Comparison of ENCODE assay signal across 11 cellular contexts in genomic region chr16:67483150-67483549, GRCh38. TPM values are rescaled to one million over a fixed set of nuclear protein-coding genes. Genes with fewer than 3 reads are reported as not detected.
DNase-seq lines count a peak whose midpoint lies in the region; ATAC-seq, FAIRE-seq and TF ChIP-seq lines count a peak whose summit lies in the region.
"Had no signal": no experiment of that assay in that cellular context is flagged by ENCODE, and none has a peak within 500 bp of the region (broad histone marks: within the 10 kb centered on the region; RNA-seq: fewer than 3 reads in every experiment).

A gene with protein sequence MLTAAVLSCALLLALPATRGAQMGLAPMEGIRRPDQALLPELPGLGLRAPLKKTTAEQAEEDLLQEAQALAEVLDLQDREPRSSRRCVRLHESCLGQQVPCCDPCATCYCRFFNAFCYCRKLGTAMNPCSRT (minus strand): TSS chr16:67483547. CDS start chr16:67483398, 149 bp downstream.

- H3K79me2 ChIP-seq in GM23248 (ENCODE audit: insufficient read depth) (peaks cover 28% of the 10 kb centered on the region), fibroblast of lung (ENCODE audit: control insufficient read depth, insufficient read depth, low read length) (peaks cover 24% of the 10 kb centered on the region)

- no peak for ATAC-seq in activated B cell treated with CpG ODN at 0.5 μM for 24 hours (ENCODE audit: low read depth)
- no peak for ATAC-seq in HG02973 (IDR thresholded peaks at IDR 0.05; ENCODE audit: unreplicated experiment)

- H3K27me3 ChIP-seq in GM23248 (replicated peaks; ENCODE audit: insufficient read depth) (no peaks in the 10 kb centered on the region), fibroblast of lung (ENCODE audit: control insufficient read depth, insufficient read depth, low read length) (no peaks in the 10 kb centered on the region)

- DNase-seq in GM23248 (no peak), activated B cell treated with CpG ODN at 0.5 μM for 24 hours (no peak), fibroblast of lung (ENCODE audit: low read depth in 2 of 2) (no peak), urothelium cell line (ENCODE audit: low spot score) (no peak), iPS-NIHi7 (ENCODE audit: extremely low spot score) (no peak)
- DNase-seq: NCI-H2081 treated with DMSO at 0.1 percent for 48 hours, SW 1271 had no signal

- H3K9me3 Mint-ChIP-seq in activated B cell treated with CpG ODN at 0.5 μM for 24 hours: no peaks in the 10 kb centered on the region

- TF ChIP-seq CTCF in activated B cell treated with CpG ODN at 0.5 μM for 24 hours (IDR thresholded peaks at IDR 0.05): no peak
- TF ChIP-seq CTCF in fibroblast of lung (conservative IDR thresholded peaks at IDR 0.05 in 1 of 2, IDR thresholded peaks at IDR 0.05 in 1 of 2; ENCODE audit: low read depth in 1 of 2, low read length in 2 of 2): no peak

- H3K36me3 ChIP-seq in GM23248 (ENCODE audit: low read depth) (no peaks in the 10 kb centered on the region), fibroblast of lung (ENCODE audit: control insufficient read depth, insufficient read depth, low read length) (peaks cover 4% of the 10 kb centered on the region)

- H3K9ac ChIP-seq in GM23248 (peak within 1 kb of the TSS; percentile 73; the same call in 1 of the 2 replicates), fibroblast of lung (ENCODE audit: insufficient read depth, low read length) (peak within 1 kb of the TSS; percentile 10)

- H3K27me3 Mint-ChIP-seq in activated B cell treated with CpG ODN at 0.5 μM for 24 hours: no peaks in the 10 kb centered on the region

- H3K27ac Mint-ChIP-seq in activated B cell treated with CpG ODN at 0.5 μM for 24 hours: peak within 1 kb of the TSS; percentile 99

- H3K4me2 ChIP-seq in GM23248 (ENCODE audit: unreplicated experiment): peak within 1 kb of the TSS; percentile 96
- peak within 1 kb of the TSS; percentile 99 for H3K4me2 ChIP-seq in fibroblast of lung (ENCODE audit: extremely low read depth, insufficient read depth, low read length)

- H3K36me3 Mint-ChIP-seq in activated B cell treated with CpG ODN at 0.5 μM for 24 hours (ENCODE audit: low read depth): peaks cover 33% of the 10 kb centered on the region

- CTCF ChIA-PET in activated B cell treated with CpG ODN at 0.5 μM for 24 hours (lab: Charles Lee): interaction anchor here (0.6 to 3.3 kb wide), 3 partner anchors 31 to 215 kb away, joined by 3 to 29 read pairs (median 6); no protein-coding TSS in a partner anchor

- POLR2A ChIA-PET in activated B cell treated with CpG ODN at 0.5 μM for 24 hours (lab: Charles Lee): interaction anchor here (4.3 kb wide), 1 partner anchor 33 kb away, joined by 73 read pairs; no protein-coding TSS in a partner anchor

- no peaks in the 10 kb centered on the region for H4K20me1 ChIP-seq in GM23248 (ENCODE audit: insufficient read depth)
- no peaks in the 10 kb centered on the region for H4K20me1 ChIP-seq in fibroblast of lung (ENCODE audit: control insufficient read depth, extremely low read depth, insufficient read depth, low read length)

- in situ Hi-C loops in GM23248 (cut with MboI): no loop called here

- H2AFZ ChIP-seq in GM23248: peak within 1 kb of the TSS; percentile 91; the same call in 1 of the 2 replicates
- H2AFZ ChIP-seq in fibroblast of lung (ENCODE audit: low read length): no peak within 1 kb of the TSS

- FAIRE-seq in urothelium cell line (lab: Jason Lieb, UNC): no peak

- H3K27ac ChIP-seq in GM23248 (no peak within 1 kb of the TSS), fibroblast of lung (ENCODE audit: insufficient read depth, low read length) (peak within 1 kb of the TSS; percentile 80), skin epidermis (peak within 1 kb of the TSS in 19 of 21 experiments; percentile 42 to 99 (median 93))

- no peaks in the 10 kb centered on the region for H3F3A ChIP-seq in GM23248 (ENCODE audit: insufficient read depth)

- intact Hi-C loops in activated B cell treated with CpG ODN at 0.5 μM for 24 hours (cut with micrococcal nuclease): loop anchor here (5.0 to 10.0 kb wide), 2 partner anchors 234 to 752 kb away; partner anchors contain the start of genes ESRP2 and GFOD2

- peaks cover 18% of the 10 kb centered on the region for H3K4me1 ChIP-seq in GM23248 (ENCODE audit: insufficient read depth)
- peaks cover 13% of the 10 kb centered on the region for H3K4me1 ChIP-seq in fibroblast of lung (ENCODE audit: control insufficient read depth, extremely low read depth, insufficient read depth, low read length)

- peak within 1 kb of the TSS; percentile 99 for H3K4me3 Mint-ChIP-seq in activated B cell treated with CpG ODN at 0.5 μM for 24 hours

- peaks cover 67% of the 10 kb centered on the region for H3K4me1 Mint-ChIP-seq in activated B cell treated with CpG ODN at 0.5 μM for 24 hours

- H3K4me3 ChIP-seq in GM23248 (peak within 1 kb of the TSS; percentile 100; the same call in 1 of the 2 replicates), fibroblast of lung (replicated peaks in 1 of 4; ENCODE audit: control extremely low read depth in 1 of 4, insufficient read depth in 1 of 4, low read depth in 3 of 4, low read length in 4 of 4) (peak within 1 kb of the TSS in 1 of 4 experiments; percentile 65), skin epidermis (peak within 1 kb of the TSS in 4 of 7 experiments; percentile 70 to 90 (median 78))

- WGBS in GM23248 (ENCODE audit: low coverage in 1 of 2, low lambda C conversion rate in 2 of 2, missing lambda C conversion rate in 2 of 2), 2 experiments: 95 to 98% methylated on average over 5 to 6 of the region's 6 CpGs

- H3K9me2 ChIP-seq in GM23248 (ENCODE audit: insufficient read depth): no peaks in the 10 kb centered on the region

- H3K9me3 ChIP-seq in GM23248 (ENCODE audit: low read depth) (no peaks in the 10 kb centered on the region), fibroblast of lung (ENCODE audit: control insufficient read depth, insufficient read depth, low read depth, low read length) (no peaks in the 10 kb centered on the region)

RNA-seq across cellular contexts. Expression of the gene that starts here (rescaled TPM):
- total RNA-seq in GM23248 (2014; rRNA removed; shearing (Covaris generic)): not detected in 2 replicates
- polyA plus RNA-seq in GM23248 (2016; fragmentation: Nextera tagmentation; extraction: Ambion mirVana): not detected in 2 replicates
- total RNA-seq in activated B cell treated with CpG ODN at 0.5 μM for 24 hours: not detected in 2 replicates
- not detected in 2 replicates for total RNA-seq in fibroblast of lung
- polyA plus RNA-seq in fibroblast of lung: not detected in 2 replicates
- polyA plus RNA-seq in fibroblast of lung (2012): not detected in 2 replicates
- polyA minus RNA-seq in fibroblast of lung (ENCODE audit: low replicate concordance): not detected in 2 replicates
- total RNA-seq: glomerular endothelial cell, posterior vena cava had no signal
